Comparison of ENCODE assay signal across 2 cellular contexts in the genomic region with DNA sequence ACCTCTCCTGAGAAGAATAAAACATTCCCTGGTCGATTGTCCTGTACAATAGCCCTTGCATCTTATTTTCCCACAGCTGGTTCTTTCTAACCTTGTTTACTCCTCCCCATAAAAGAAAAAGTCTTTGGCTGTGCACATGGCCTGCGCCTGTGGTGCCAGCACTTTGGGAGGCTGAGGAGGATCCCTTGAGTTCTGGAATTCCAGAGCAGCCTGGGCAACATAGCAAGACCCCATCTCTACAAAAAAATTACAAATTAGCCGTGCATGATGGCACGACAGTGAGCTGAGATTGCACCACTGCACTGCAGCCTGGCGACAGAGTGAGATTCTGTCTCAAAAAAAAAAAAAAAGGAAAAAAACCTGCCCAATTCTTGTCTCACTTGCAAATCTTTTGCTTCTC.
A peak's percentile ranks its signal among the peaks of the same experiment; 100 is the strongest.
TF ChIP-seq lines count a peak whose summit lies in the region.

No MANE protein-coding gene starts in this region.

TF ChIP-seq in HEK293, 187 proteins besides CTCF, POLR2A, EP300 and RAD21:
- TF ChIP-seq ZNF121 (tag by site-specific recombination; IDR thresholded peaks at IDR 0.05) (peak; percentile 81), KLF1 (tag by site-specific recombination; IDR thresholded peaks at IDR 0.05) (no peak)
TF ChIP-seq in HEK293: peak in this region for 1.

TF ChIP-seq in K562, 482 proteins besides CTCF, POLR2A, EP300 and RAD21:
- TF ChIP-seq ZNF551 (CRISPR knock-in tag; IDR thresholded peaks at IDR 0.05): no peak
- TF ChIP-seq ZNF121 (CRISPR knock-in tag; conservative IDR thresholded peaks at IDR 0.05): peak; percentile 79
TF ChIP-seq in K562: peak in this region for 1.
